Comparison of ENCODE assay signal across 8 cellular contexts in the genomic region with DNA sequence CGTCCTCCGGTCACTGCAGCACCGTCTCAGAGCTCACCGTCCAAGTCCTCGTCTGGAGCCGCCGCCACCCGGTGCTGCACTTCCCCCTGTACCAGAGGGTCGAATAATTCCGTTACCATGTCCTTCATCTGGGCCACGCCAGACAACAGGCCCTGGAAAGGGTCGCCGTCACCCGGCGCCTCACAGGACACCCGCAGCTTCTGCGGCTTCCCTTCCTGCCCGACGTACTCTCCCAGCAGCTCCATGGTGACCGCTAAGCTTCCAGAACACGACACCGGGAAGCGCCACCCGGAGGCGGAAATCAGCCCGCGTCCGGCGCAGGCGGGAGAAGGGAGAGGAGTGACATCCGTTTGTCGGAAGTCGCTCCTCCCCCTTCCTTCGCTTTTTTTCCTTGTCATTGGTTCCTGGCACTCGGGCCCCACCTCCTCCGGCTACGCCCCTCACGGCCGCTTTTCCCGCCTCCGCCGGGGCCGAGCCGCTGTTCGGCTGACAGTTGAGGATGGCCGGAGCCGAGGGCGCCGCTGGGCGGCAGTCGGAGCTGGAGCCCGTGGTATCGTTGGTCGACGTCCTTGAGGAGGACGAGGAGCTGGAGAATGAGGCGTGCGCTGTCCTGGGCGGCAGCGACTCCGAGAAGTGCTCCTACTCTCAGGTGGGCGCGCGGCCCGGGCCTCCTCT. TPM values are rescaled to one million over a fixed set of nuclear protein-coding genes. Genes with fewer than 3 reads are reported as not detected.
DNase-seq lines count a peak whose midpoint lies in the region; ATAC-seq and TF ChIP-seq lines count a peak whose summit lies in the region.

A gene with protein sequence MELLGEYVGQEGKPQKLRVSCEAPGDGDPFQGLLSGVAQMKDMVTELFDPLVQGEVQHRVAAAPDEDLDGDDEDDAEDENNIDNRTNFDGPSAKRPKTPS (minus strand): TSS at position 273 of the 675 bp plus-strand sequence. CDS start 28 bp downstream, at position 245.
A gene with protein sequence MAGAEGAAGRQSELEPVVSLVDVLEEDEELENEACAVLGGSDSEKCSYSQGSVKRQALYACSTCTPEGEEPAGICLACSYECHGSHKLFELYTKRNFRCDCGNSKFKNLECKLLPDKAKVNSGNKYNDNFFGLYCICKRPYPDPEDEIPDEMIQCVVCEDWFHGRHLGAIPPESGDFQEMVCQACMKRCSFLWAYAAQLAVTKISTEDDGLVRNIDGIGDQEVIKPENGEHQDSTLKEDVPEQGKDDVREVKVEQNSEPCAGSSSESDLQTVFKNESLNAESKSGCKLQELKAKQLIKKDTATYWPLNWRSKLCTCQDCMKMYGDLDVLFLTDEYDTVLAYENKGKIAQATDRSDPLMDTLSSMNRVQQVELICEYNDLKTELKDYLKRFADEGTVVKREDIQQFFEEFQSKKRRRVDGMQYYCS (plus strand): TSS at position 464 of the 675 bp plus-strand sequence. CDS start 36 bp downstream, at position 500.

- peaks cover 8% of the 10 kb centered on the region for H3K4me1 ChIP-seq in mucosa of stomach (ENCODE audit: control insufficient read depth, insufficient read depth, low read length)

- in situ Hi-C loops in KBM-7 (cut with MboI; ENCODE audit: low pct_unique_long_range_greater_than_20kb, low sequenced_read_pairs) = no loop called here

- no peaks in the 10 kb centered on the region for H3K9me3 ChIP-seq in mucosa of stomach (ENCODE audit: control insufficient read depth, low read length)

- H3K27me3 Mint-ChIP-seq in activated T-cell treated with anti-CD3 and anti-CD28 coated beads, Interleukin-2, amount 50 U/mL, for 24 hours = no peaks in the 10 kb centered on the region

- peak; percentile 84 for ATAC-seq in GM21717 (IDR thresholded peaks at IDR 0.05; ENCODE audit: unreplicated experiment)

- peak within 1 kb of the TSS; percentile 76 for H3K9ac ChIP-seq in mucosa of stomach (ENCODE audit: low read length)

- no peaks in the 10 kb centered on the region for H3K27me3 ChIP-seq in mucosa of stomach (ENCODE audit: control insufficient read depth, insufficient read depth, low read length)

- H3K4me1 Mint-ChIP-seq in activated T-cell treated with anti-CD3 and anti-CD28 coated beads, Interleukin-2, amount 50 U/mL, for 24 hours (ENCODE audit: low read depth) = peaks cover 47% of the 10 kb centered on the region

- peaks cover 67% of the 10 kb centered on the region for H3K36me3 Mint-ChIP-seq in activated T-cell treated with anti-CD3 and anti-CD28 coated beads, Interleukin-2, amount 50 U/mL, for 24 hours (ENCODE audit: low read depth)

- peak within 1 kb of the TSS; percentile 99 for H3K27ac Mint-ChIP-seq in activated T-cell treated with anti-CD3 and anti-CD28 coated beads, Interleukin-2, amount 50 U/mL, for 24 hours

- H3K36me3 ChIP-seq in mucosa of stomach (ENCODE audit: control insufficient read depth, insufficient read depth, low read length) = no peaks in the 10 kb centered on the region

- peak within 1 kb of the TSS; percentile 100 for H3K4me3 Mint-ChIP-seq in activated T-cell treated with anti-CD3 and anti-CD28 coated beads, Interleukin-2, amount 50 U/mL, for 24 hours

- peak within 1 kb of the TSS; percentile 31 for H3K4me3 ChIP-seq in mucosa of stomach (ENCODE audit: low read length)

- no peaks in the 10 kb centered on the region for H3K9me3 Mint-ChIP-seq in activated T-cell treated with anti-CD3 and anti-CD28 coated beads, Interleukin-2, amount 50 U/mL, for 24 hours

- TF ChIP-seq POLR2A in erythroblast (IDR thresholded peaks at IDR 0.05; ENCODE audit: low read length) = peak; percentile 94

- DNase-seq in DMS79 (lab: John Stamatoyannopoulos, UW) = peak; percentile 99
- peak; percentile 99 for DNase-seq in KBM-7
- DNase-seq in activated T-cell treated with anti-CD3 and anti-CD28 coated beads, Interleukin-2, amount 50 U/mL, for 24 hours = peak; percentile 91
- DNase-seq in erythroblast (lab: John Stamatoyannopoulos, UW) = peak; percentile 96 to 97
- DNase-seq in stimulated activated CD8-positive, alpha-beta memory T cell treated with anti-CD3 and anti-CD28 coated beads, Interleukin-7, amount 100 ng/mL, for 1 hour (ENCODE audit: low read depth in 2 of 2) = peak; percentile 68 to 71

TF ChIP-seq in PFSK-1, 5 proteins besides CTCF, POLR2A, EP300 and RAD21:
- TF ChIP-seq TAF1 (IDR thresholded peaks at IDR 0.05; ENCODE audit: borderline replicate concordance, insufficient read depth, low read length) (0 out of 2 replicates have a peak, but pooled peaks have one; percentile 26), SIN3A (IDR thresholded peaks at IDR 0.05; ENCODE audit: borderline replicate concordance, insufficient read depth, low read length) (peak; percentile 41; the same call in 1 of the 2 replicates), POLR2AphosphoS5 (IDR thresholded peaks at IDR 0.05; ENCODE audit: low read depth, low read length) (peak; percentile 55; the same call in 1 of the 2 replicates), FOXP2 (optimal IDR thresholded peaks at IDR 0.05; ENCODE audit: borderline replicate concordance, extremely low read depth, extremely low read length, insufficient read depth) (peak; percentile 34)
- TF ChIP-seq, protein P1, sequence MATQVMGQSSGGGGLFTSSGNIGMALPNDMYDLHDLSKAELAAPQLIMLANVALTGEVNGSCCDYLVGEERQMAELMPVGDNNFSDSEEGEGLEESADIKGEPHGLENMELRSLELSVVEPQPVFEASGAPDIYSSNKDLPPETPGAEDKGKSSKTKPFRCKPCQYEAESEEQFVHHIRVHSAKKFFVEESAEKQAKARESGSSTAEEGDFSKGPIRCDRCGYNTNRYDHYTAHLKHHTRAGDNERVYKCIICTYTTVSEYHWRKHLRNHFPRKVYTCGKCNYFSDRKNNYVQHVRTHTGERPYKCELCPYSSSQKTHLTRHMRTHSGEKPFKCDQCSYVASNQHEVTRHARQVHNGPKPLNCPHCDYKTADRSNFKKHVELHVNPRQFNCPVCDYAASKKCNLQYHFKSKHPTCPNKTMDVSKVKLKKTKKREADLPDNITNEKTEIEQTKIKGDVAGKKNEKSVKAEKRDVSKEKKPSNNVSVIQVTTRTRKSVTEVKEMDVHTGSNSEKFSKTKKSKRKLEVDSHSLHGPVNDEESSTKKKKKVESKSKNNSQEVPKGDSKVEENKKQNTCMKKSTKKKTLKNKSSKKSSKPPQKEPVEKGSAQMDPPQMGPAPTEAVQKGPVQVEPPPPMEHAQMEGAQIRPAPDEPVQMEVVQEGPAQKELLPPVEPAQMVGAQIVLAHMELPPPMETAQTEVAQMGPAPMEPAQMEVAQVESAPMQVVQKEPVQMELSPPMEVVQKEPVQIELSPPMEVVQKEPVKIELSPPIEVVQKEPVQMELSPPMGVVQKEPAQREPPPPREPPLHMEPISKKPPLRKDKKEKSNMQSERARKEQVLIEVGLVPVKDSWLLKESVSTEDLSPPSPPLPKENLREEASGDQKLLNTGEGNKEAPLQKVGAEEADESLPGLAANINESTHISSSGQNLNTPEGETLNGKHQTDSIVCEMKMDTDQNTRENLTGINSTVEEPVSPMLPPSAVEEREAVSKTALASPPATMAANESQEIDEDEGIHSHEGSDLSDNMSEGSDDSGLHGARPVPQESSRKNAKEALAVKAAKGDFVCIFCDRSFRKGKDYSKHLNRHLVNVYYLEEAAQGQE (IDR thresholded peaks at IDR 0.05; ENCODE audit: insufficient read depth in 1 of 2, low read depth in 2 of 2, low read length in 2 of 2) = no peak

RNA-seq across cellular contexts. Expression of the first gene that starts in this region (rescaled TPM):
- 7.2 TPM for polyA plus RNA-seq in PFSK-1 (2012; ENCODE audit: insufficient read length, low read depth)

RNA-seq across cellular contexts. Expression of the second gene that starts in this region (rescaled TPM):
- polyA plus RNA-seq in PFSK-1 (2012; ENCODE audit: insufficient read length, low read depth) = 10.6 TPM

Comparison
In these comparisons a context has a peak if more than half of its experiments do, and no peak if none do; other contexts are left out.
1. Peak in every context shown above with its lines: DNase-seq, ATAC-seq and H3K4me3 ChIP-seq.